7 cellular contexts compared by ENCODE assay signal in genomic region chr17:19534562-19535149, GRCh38. TPM values are rescaled to one million over a fixed set of nuclear protein-coding genes. Genes with fewer than 3 reads are reported as not detected.
DNase-seq lines count a peak whose midpoint lies in the region; ATAC-seq lines count a peak whose summit lies in the region.

No MANE protein-coding gene starts in this region.

- peak overlapping the region; percentile 59 for H3K4me3 Mint-ChIP-seq in activated T-helper 17 cell treated with anti-CD3 and anti-CD28 coated beads, Interleukin-2, amount 50 U/mL, for 72 hours
- H3K4me3 Mint-ChIP-seq in stimulated activated naive CD8-positive, alpha-beta T cell treated with anti-CD3 and anti-CD28 coated beads, Interleukin-15, amount 100 ng/mL, for 72 hours: peak overlapping the region; percentile 34 to 71

- ATAC-seq in activated T-helper 17 cell treated with anti-CD3 and anti-CD28 coated beads, Interleukin-2, amount 50 U/mL, for 72 hours (replicated peaks): peak; percentile 64
- ATAC-seq in stimulated activated naive CD8-positive, alpha-beta T cell treated with anti-CD3 and anti-CD28 coated beads, Interleukin-15, amount 100 ng/mL, for 72 hours: peak; percentile 90

- no peaks in the 10 kb centered on the region for H3K4me1 Mint-ChIP-seq in activated T-helper 17 cell treated with anti-CD3 and anti-CD28 coated beads, Interleukin-2, amount 50 U/mL, for 72 hours
- peaks cover 22% of the 10 kb centered on the region for H3K4me1 Mint-ChIP-seq in stimulated activated naive CD8-positive, alpha-beta T cell treated with anti-CD3 and anti-CD28 coated beads, Interleukin-15, amount 100 ng/mL, for 72 hours

- H3K36me3 Mint-ChIP-seq in activated T-helper 17 cell treated with anti-CD3 and anti-CD28 coated beads, Interleukin-2, amount 50 U/mL, for 72 hours (ENCODE audit: low read depth): no peaks in the 10 kb centered on the region

- DNase-seq in HT1080 (ENCODE audit: low read depth) (peak; percentile 40), kidney glomerular epithelial cell (lab: John Stamatoyannopoulos, UW) (peak; percentile 73), SHP77 treated with DMSO at 0.1 percent for 48 hours (lab: John Stamatoyannopoulos, UW) (no peak), KG1 (lab: John Stamatoyannopoulos, UW) (no peak)
- DNase-seq in stimulated activated naive CD8-positive, alpha-beta T cell treated with anti-CD3 and anti-CD28 coated beads, Interleukin-15, amount 100 ng/mL, for 72 hours: peak; percentile 10 to 40
- no peak for DNase-seq in stimulated activated CD4-positive, alpha-beta T cell treated with anti-CD3 and anti-CD28 coated beads, Interleukin-4, amount 100 ng/mL, for 24 hours

- no peaks in the 10 kb centered on the region for H3K9me3 Mint-ChIP-seq in activated T-helper 17 cell treated with anti-CD3 and anti-CD28 coated beads, Interleukin-2, amount 50 U/mL, for 72 hours
- no peaks in the 10 kb centered on the region for H3K9me3 Mint-ChIP-seq in stimulated activated naive CD8-positive, alpha-beta T cell treated with anti-CD3 and anti-CD28 coated beads, Interleukin-15, amount 100 ng/mL, for 72 hours

- H3K27ac Mint-ChIP-seq in activated T-helper 17 cell treated with anti-CD3 and anti-CD28 coated beads, Interleukin-2, amount 50 U/mL, for 72 hours: no peak overlapping the region
- no peak overlapping the region for H3K27ac Mint-ChIP-seq in stimulated activated naive CD8-positive, alpha-beta T cell treated with anti-CD3 and anti-CD28 coated beads, Interleukin-15, amount 100 ng/mL, for 72 hours

- H3K27me3 Mint-ChIP-seq in activated T-helper 17 cell treated with anti-CD3 and anti-CD28 coated beads, Interleukin-2, amount 50 U/mL, for 72 hours: peaks cover 39% of the 10 kb centered on the region
- H3K27me3 Mint-ChIP-seq in stimulated activated naive CD8-positive, alpha-beta T cell treated with anti-CD3 and anti-CD28 coated beads, Interleukin-15, amount 100 ng/mL, for 72 hours: peaks cover 80% of the 10 kb centered on the region

RNA-seq across cellular contexts. Expression of gene SLC47A1, which starts 1.0 kb away (rescaled TPM):
- not detected in 2 replicates for total RNA-seq in HT1080 (2014; rRNA removed; shearing (Covaris generic))
- polyA plus RNA-seq in HT1080 (2015; cell fraction: cytosol; rRNA removed): not detected in 2 replicates
- polyA plus RNA-seq in HT1080 (2015; cell fraction: nucleus; rRNA removed): not detected in 2 replicates
- under 1 TPM; 0.19 to 0.58 TPM for total RNA-seq in activated T-helper 17 cell treated with anti-CD3 and anti-CD28 coated beads, Interleukin-2, amount 50 U/mL, for 72 hours

Comparison
In these comparisons a context has a peak if more than half of its experiments do, and no peak if none do; other contexts are left out.
1. DNase-seq: peak in HT1080 (single experiment), kidney glomerular epithelial cell (single experiment) and stimulated activated naive CD8-positive, alpha-beta T cell treated with anti-CD3 and anti-CD28 coated beads, Interleukin-15, amount 100 ng/mL, for 72 hours (2 of 2); none in SHP77 treated with DMSO at 0.1 percent for 48 hours (single experiment), stimulated activated CD4-positive, alpha-beta T cell treated with anti-CD3 and anti-CD28 coated beads, Interleukin-4, amount 100 ng/mL, for 24 hours (single experiment) and KG1 (single experiment).